8 cellular contexts compared by ENCODE assay signal in the genomic region with DNA sequence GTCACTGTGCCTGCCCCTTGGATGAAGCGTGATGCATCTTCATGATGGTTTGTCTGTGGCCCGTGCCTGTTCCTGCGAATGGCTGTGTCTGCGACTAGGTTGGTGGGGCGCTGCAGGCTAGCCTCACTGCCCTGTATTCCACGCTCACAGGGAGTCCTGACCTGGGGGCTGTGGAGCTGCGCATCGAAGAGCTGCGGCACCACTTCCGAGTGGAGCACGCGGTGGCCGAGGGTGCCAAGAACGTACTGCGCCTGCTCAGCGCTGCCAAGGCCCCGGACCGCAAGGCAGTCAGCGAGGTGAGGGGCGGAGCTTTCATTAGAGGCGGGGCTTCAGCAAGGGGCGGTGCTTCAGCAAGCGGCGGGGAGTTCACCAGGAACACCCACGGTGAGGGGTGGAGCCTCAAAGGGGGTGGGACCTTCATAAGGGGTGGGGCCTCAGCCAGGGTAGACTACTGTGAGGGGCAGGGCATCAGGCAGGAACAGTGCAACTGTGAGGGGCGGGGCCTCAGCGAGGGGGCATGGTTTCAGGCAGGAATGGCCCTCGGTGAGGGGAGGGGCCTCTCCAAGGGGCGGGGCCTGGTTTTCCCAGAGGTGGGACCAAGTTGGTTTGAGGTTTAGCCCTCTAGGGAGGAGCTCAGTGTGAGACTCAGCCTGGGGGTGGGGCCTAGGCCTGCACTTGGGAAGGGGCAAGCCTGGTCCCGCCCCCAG. TPM values are rescaled to one million over a fixed set of nuclear protein-coding genes. Genes with fewer than 3 reads are reported as not detected.
DNase-seq lines count a peak whose midpoint lies in the region; TF ChIP-seq lines count a peak whose summit lies in the region.

No MANE protein-coding gene starts in this region.

- CTCF ChIA-PET in RWPE1 (lab: Yijun Ruan, JAX): no interaction called here

- TF ChIP-seq CTCF in RWPE1 (conservative IDR thresholded peaks at IDR 0.05; ENCODE audit: low read depth): no peak

- DNase-seq in NOMO-1 (lab: John Stamatoyannopoulos, UW; ENCODE audit: unreplicated experiment in 2 of 2): peak; percentile 24 to 28
- DNase-seq in NOMO-1 treated with DMSO at 0.1 percent for 48 hours (lab: John Stamatoyannopoulos, UW; ENCODE audit: unreplicated experiment): no peak
- DNase-seq in RWPE1 (ENCODE audit: low spot score): peak; percentile 79
- peak; percentile 28 for DNase-seq in activated T-helper 9 cell treated with anti-CD3 and anti-CD28 coated beads, Interleukin-2, amount 50 U/mL, for 16 hours (ENCODE audit: low read depth)
- peak; percentile 68 to 72 for DNase-seq in lung microvascular endothelial cell (ENCODE audit: low read depth in 2 of 2)
- no peak for DNase-seq in activated gamma-delta T cell treated with Interleukin-2 at 50 U/mL for 16 hours
- no peak for DNase-seq in NCI-H1092 treated with DMSO at 0.1 percent for 48 hours (lab: John Stamatoyannopoulos, UW)
- no peak for DNase-seq in NCI-H510A (lab: John Stamatoyannopoulos, UW)

- POLR2A ChIA-PET in RWPE1 (lab: Yijun Ruan, JAX; ENCODE audit: low non-redundant PET): no interaction called here

- peak overlapping the region; percentile 9 for H3K27ac ChIP-seq in RWPE1

RNA-seq across cellular contexts. Expression of gene PKN1, which starts 17.2 kb away (rescaled TPM):
- 190 and 250 TPM in 2 replicates for total RNA-seq in lung microvascular endothelial cell

RNA-seq across cellular contexts. Expression of gene PTGER1, which starts 24.8 kb away (rescaled TPM):
- total RNA-seq in lung microvascular endothelial cell: under 0.01 and 0.20 TPM in 2 replicates

RNA-seq across cellular contexts. Expression of gene DDX39A, which starts 31.2 kb away (rescaled TPM):
- 52.5 and 64.1 TPM in 2 replicates for total RNA-seq in lung microvascular endothelial cell

RNA-seq across cellular contexts. Expression of gene GIPC1, which starts 45.6 kb away (rescaled TPM):
- total RNA-seq in lung microvascular endothelial cell: 91.1 and 123 TPM in 2 replicates

Comparison
In these comparisons a context has a peak if more than half of its experiments do, and no peak if none do; other contexts are left out.
1. DNase-seq: peak in NOMO-1 (2 of 2), RWPE1 (single experiment), activated T-helper 9 cell treated with anti-CD3 and anti-CD28 coated beads, Interleukin-2, amount 50 U/mL, for 16 hours (single experiment) and lung microvascular endothelial cell (2 of 2); none in NOMO-1 treated with DMSO at 0.1 percent for 48 hours (single experiment), activated gamma-delta T cell treated with Interleukin-2 at 50 U/mL for 16 hours (single experiment), NCI-H1092 treated with DMSO at 0.1 percent for 48 hours (single experiment) and NCI-H510A (single experiment).